Comparison of ENCODE assay signal across 1 cellular context in the genomic region with DNA sequence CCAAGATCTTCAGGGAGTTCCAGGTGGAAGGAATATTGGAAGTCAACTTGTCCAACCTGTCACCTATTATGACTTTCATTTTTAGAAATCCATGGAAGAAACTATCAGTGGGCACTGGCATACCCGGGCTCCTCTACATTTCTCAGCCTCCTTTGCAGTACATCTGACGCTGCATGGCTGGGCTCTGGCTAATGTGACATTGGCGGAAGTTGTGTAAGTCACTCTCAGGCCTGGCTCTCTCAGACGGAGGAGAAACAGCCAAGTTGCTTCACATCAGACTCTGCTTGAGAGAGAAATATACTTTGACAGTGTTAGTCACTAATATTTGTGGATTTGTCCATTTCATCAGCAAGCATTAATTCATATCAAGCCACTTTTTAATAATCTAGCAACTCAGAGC.
TF ChIP-seq lines count a peak whose summit lies in the region.

No MANE protein-coding gene starts in this region.

TF ChIP-seq in K562, 482 proteins besides CTCF, POLR2A, EP300 and RAD21 (continued from another document):
- TF ChIP-seq, protein P1, sequence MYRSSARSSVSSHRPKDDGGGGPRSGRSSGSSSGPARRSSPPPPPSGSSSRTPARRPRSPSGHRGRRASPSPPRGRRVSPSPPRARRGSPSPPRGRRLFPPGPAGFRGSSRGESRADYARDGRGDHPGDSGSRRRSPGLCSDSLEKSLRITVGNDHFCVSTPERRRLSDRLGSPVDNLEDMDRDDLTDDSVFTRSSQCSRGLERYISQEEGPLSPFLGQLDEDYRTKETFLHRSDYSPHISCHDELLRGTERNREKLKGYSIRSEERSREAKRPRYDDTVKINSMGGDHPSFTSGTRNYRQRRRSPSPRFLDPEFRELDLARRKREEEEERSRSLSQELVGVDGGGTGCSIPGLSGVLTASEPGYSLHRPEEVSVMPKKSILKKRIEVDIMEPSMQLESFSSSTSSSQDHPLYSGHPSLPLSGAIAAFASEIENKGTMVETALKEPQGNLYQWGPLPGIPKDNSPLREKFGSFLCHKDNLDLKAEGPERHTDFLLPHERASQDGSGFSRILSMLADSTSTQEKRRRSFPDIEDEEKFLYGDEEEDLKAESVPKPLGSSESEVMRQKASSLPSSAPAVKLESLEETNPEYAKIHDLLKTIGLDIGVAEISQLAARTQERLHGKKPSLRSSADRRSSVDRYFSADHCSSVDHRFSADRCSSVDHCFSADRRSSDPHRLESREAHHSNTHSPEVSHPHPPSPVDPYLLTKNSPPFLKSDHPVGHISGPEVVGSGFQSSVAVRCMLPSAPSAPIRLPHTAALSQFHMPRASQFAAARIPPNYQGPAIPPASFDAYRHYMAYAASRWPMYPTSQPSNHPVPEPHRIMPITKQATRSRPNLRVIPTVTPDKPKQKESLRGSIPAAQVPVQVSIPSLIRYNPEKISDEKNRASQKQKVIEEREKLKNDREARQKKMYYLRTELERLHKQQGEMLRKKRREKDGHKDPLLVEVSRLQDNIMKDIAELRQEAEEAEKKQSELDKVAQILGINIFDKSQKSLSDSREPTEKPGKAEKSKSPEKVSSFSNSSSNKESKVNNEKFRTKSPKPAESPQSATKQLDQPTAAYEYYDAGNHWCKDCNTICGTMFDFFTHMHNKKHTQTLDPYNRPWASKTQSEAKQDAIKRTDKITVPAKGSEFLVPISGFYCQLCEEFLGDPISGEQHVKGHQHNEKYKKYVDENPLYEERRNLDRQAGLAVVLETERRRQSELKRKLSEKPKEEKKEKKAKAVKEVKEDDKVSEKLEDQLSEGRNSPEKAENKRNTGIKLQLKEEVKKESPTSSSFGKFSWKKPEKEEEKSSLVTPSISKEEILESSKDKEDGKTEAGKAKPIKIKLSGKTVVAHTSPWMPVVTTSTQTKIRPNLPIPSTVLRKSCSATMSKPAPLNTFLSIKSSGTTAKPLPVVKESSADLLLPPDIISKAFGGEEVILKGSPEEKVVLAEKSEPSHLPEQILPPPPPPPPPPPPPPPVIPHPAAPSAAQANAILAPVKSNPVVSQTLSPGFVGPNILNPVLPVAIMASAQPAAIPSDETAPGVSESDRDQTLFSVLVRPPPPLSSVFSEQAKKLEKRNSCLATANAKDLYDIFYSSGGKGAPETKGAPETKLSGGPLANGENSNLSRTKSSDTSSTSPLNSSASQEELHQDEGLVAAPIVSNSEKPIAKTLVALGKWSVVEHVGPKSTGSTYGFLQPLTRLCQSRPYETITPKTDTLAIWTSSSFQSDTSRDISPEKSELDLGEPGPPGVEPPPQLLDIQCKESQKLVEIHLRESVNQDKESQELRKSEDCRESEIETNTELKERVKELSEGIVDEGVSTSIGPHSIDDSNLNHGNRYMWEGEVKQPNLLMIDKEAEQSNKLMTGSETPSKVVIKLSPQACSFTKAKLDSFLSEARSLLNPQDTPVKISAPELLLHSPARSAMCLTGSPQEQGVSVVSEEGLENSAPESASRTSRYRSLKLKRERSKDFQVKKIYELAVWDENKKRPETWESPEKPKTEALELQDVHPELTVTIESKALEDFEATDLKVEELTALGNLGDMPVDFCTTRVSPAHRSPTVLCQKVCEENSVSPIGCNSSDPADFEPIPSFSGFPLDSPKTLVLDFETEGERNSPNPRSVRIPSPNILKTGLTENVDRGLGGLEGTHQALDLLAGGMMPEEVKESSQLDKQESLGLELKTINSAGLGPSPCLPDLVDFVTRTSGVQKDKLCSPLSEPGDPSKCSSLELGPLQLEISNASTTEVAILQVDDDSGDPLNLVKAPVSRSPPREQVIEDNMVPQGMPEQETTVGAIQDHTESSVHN (IDR thresholded peaks at IDR 0.05; ENCODE audit: borderline replicate concordance in 1 of 2, low read depth in 1 of 2), result no peak
- TF ChIP-seq STAG1 (CRISPR knock-in tag; IDR thresholded peaks at IDR 0.05; ENCODE audit: borderline replicate concordance) (no peak), RAD51 (IDR thresholded peaks at IDR 0.05; ENCODE audit: borderline replicate concordance, low read depth) (no peak), ZSCAN32 (CRISPR knock-in tag; IDR thresholded peaks at IDR 0.05) (no peak), XRCC3 (IDR thresholded peaks at IDR 0.05) (no peak), ZC3H4 (CRISPR knock-in tag; IDR thresholded peaks at IDR 0.05; ENCODE audit: borderline replicate concordance) (no peak), GTF2E2 (tag; IDR thresholded peaks at IDR 0.05) (no peak), HMG20A (CRISPR knock-in tag; conservative IDR thresholded peaks at IDR 0.05) (no peak), CEBPB (tag; IDR thresholded peaks at IDR 0.05) (no peak), ZNF140 (CRISPR knock-in tag; IDR thresholded peaks at IDR 0.05) (no peak), PHB2 (IDR thresholded peaks at IDR 0.05; ENCODE audit: low read depth) (no peak), ZNF586 (CRISPR knock-in tag; conservative IDR thresholded peaks at IDR 0.05) (no peak), ZNF830 (CRISPR knock-in tag; IDR thresholded peaks at IDR 0.05) (no peak), ZNF699 (CRISPR knock-in tag; IDR thresholded peaks at IDR 0.05; ENCODE audit: insufficient replicate concordance) (no peak)
- TF ChIP-seq, protein P2, sequence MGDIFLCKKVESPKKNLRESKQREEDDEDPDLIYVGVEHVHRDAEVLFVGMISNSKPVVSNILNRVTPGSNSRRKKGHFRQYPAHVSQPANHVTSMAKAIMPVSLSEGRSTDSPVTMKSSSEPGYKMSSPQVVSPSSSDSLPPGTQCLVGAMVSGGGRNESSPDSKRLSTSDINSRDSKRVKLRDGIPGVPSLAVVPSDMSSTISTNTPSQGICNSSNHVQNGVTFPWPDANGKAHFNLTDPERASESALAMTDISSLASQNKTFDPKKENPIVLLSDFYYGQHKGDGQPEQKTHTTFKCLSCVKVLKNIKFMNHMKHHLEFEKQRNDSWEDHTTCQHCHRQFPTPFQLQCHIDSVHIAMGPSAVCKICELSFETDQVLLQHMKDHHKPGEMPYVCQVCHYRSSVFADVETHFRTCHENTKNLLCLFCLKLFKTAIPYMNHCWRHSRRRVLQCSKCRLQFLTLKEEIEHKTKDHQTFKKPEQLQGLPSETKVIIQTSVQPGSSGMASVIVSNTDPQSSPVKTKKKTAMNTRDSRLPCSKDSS (IDR thresholded peaks at IDR 0.05; ENCODE audit: low read depth, partially characterized antibody), result no peak
- TF ChIP-seq, protein P3, sequence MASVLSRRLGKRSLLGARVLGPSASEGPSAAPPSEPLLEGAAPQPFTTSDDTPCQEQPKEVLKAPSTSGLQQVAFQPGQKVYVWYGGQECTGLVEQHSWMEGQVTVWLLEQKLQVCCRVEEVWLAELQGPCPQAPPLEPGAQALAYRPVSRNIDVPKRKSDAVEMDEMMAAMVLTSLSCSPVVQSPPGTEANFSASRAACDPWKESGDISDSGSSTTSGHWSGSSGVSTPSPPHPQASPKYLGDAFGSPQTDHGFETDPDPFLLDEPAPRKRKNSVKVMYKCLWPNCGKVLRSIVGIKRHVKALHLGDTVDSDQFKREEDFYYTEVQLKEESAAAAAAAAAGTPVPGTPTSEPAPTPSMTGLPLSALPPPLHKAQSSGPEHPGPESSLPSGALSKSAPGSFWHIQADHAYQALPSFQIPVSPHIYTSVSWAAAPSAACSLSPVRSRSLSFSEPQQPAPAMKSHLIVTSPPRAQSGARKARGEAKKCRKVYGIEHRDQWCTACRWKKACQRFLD (CRISPR knock-in tag; IDR thresholded peaks at IDR 0.05), result no peak
- TF ChIP-seq, protein P4, sequence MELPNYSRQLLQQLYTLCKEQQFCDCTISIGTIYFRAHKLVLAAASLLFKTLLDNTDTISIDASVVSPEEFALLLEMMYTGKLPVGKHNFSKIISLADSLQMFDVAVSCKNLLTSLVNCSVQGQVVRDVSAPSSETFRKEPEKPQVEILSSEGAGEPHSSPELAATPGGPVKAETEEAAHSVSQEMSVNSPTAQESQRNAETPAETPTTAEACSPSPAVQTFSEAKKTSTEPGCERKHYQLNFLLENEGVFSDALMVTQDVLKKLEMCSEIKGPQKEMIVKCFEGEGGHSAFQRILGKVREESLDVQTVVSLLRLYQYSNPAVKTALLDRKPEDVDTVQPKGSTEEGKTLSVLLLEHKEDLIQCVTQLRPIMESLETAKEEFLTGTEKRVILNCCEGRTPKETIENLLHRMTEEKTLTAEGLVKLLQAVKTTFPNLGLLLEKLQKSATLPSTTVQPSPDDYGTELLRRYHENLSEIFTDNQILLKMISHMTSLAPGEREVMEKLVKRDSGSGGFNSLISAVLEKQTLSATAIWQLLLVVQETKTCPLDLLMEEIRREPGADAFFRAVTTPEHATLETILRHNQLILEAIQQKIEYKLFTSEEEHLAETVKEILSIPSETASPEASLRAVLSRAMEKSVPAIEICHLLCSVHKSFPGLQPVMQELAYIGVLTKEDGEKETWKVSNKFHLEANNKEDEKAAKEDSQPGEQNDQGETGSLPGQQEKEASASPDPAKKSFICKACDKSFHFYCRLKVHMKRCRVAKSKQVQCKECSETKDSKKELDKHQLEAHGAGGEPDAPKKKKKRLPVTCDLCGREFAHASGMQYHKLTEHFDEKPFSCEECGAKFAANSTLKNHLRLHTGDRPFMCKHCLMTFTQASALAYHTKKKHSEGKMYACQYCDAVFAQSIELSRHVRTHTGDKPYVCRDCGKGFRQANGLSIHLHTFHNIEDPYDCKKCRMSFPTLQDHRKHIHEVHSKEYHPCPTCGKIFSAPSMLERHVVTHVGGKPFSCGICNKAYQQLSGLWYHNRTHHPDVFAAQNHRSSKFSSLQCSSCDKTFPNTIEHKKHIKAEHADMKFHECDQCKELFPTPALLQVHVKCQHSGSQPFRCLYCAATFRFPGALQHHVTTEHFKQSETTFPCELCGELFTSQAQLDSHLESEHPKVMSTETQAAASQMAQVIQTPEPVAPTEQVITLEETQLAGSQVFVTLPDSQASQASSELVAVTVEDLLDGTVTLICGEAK (IDR thresholded peaks at IDR 0.05), result no peak
- TF ChIP-seq, protein P4 (CRISPR knock-in tag; IDR thresholded peaks at IDR 0.05), result no peak
